In the genomic region with DNA sequence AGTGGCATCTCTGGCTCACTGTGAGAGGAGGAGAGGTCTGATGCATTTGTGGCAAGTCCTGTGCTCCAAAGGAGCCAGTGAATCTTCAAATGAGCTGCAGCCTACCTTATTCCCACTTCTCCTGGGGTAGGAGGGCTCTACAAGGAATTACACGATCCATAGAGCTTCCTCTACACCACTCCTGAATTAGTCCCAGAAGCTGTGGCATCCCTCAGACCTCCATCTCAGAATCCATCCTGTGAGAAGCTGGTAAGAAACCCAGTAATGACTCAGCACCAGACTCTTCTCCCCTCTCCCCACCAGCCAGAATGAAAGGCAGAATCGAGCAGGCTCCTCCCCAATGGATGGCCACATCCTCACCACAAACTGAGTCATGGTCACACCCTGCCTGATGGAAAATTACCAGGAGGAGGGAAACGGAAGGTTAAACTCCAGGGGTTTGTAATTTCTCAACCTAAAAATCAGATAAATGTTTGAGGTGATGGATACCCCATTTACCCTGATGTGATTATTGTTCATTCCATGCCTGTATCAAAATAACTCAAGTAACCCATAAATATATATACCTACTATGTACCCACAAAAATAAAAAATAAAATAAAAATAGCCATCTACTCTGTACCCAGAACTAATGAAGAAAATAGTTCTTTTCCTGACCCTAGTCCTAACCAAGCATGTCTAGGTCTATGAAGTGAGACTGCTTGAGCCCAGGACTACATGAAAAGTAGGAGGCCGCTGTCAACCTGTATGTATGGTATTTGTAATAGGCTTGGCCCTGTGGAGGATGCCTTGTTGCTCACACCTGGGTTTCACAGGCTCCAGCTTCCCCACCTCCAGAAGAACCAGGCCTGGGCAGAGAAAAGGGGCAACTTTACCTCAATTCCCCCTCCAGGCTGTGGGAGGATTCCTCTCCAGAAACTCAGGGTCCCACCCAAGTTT, we compare ENCODE assay signal across 1 cellular context.
TF ChIP-seq lines count a peak whose summit lies in the region.

No MANE protein-coding gene starts in this region.

TF ChIP-seq in H1, 55 proteins besides CTCF, POLR2A, EP300 and RAD21:
- TF ChIP-seq JUND (IDR thresholded peaks at IDR 0.05; ENCODE audit: low read length) (peak; percentile 27; the same call in 1 of the 2 replicates), TBP (IDR thresholded peaks at IDR 0.05; ENCODE audit: low read depth, low read length) (peak; percentile 40; the same call in 1 of the 2 replicates), KDM1A (IDR thresholded peaks at IDR 0.05; ENCODE audit: borderline replicate concordance, low read length) (no peak), BACH1 (IDR thresholded peaks at IDR 0.05; ENCODE audit: low read length) (peak; percentile 97), BCL11A (IDR thresholded peaks at IDR 0.05; ENCODE audit: low read depth in 2 of 2, low read length in 2 of 2) (no peak), MAFK (IDR thresholded peaks at IDR 0.05; ENCODE audit: low read depth, low read length) (peak; percentile 88), TAF1 (IDR thresholded peaks at IDR 0.05; ENCODE audit: low read depth, low read length) (peak; percentile 57; the same call in 1 of the 2 replicates)
